ENCODE assay signal across 9 cellular contexts in the genomic region with DNA sequence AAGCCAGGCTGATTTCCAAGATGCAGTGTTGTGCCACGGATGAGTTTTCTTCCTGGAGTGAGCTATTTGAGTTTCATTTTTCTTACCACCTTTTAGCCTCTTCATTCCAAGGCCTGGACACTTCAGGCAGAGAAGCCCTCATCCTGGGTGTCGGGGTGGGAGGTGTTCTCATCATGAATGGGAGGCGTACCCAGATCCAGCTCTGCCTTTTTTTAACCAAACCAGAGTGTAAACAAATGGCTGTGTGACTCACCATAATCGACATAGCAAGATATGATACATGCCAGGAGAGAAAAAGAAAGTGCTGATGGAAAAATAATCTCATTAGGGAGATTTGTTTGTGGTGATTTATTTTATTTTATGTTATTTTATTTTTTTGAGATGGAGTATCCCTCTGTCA.
DNase-seq lines count a peak whose midpoint lies in the region; ATAC-seq and TF ChIP-seq lines count a peak whose summit lies in the region.
"Had no signal": no experiment of that assay in that cellular context is flagged by ENCODE, and none has a peak within 500 bp of the region (broad histone marks: within the 10 kb centered on the region; RNA-seq: fewer than 3 reads in every experiment).

No MANE protein-coding gene starts in this region.

- ATAC-seq in activated T-cell treated with anti-CD3 and anti-CD28 coated beads, Interleukin-2, amount 50 U/mL, for 72 hours (replicated peaks in 1 of 2), result peak; percentile 34 to 45
- ATAC-seq in foreskin keratinocyte (peak; percentile 89), HG03571 (IDR thresholded peaks at IDR 0.05; ENCODE audit: unreplicated experiment) (no peak), GM19463 (IDR thresholded peaks at IDR 0.05; ENCODE audit: unreplicated experiment) (no peak)

- no peaks in the 10 kb centered on the region for H3K36me3 ChIP-seq in skeletal muscle satellite cell (ENCODE audit: insufficient read depth, low read length)
- H3K36me3 ChIP-seq: SJCRH30 had no signal

- H3K27me3 ChIP-seq in foreskin keratinocyte (no peaks in the 10 kb centered on the region), skeletal muscle satellite cell (ENCODE audit: control insufficient read depth, insufficient read depth, low read length) (no peaks in the 10 kb centered on the region)
- H3K27me3 ChIP-seq: SJCRH30 had no signal

- H3K36me3 Mint-ChIP-seq in activated T-cell treated with anti-CD3 and anti-CD28 coated beads, Interleukin-2, amount 50 U/mL, for 72 hours (ENCODE audit: insufficient read depth in 2 of 2), result peaks cover 0 to 4% of the 10 kb centered on the region in 2 donors

- no peaks in the 10 kb centered on the region for H3K27me3 Mint-ChIP-seq in activated T-cell treated with anti-CD3 and anti-CD28 coated beads, Interleukin-2, amount 50 U/mL, for 72 hours (ENCODE audit: low read depth)

- peak overlapping the region; percentile 69 for H3K27ac ChIP-seq in foreskin keratinocyte
- H3K27ac ChIP-seq: SJCRH30 had no signal

- H3K27ac Mint-ChIP-seq in activated T-cell treated with anti-CD3 and anti-CD28 coated beads, Interleukin-2, amount 50 U/mL, for 72 hours, result peak overlapping the region; percentile 99

- peak overlapping the region; percentile 31 for H3K4me3 ChIP-seq in skeletal muscle satellite cell (ENCODE audit: low read length)
- H3K4me3 ChIP-seq: SJCRH30 had no signal

- H3K9ac ChIP-seq in skeletal muscle satellite cell (ENCODE audit: low read depth, low read length), result peak overlapping the region; percentile 69

- peak overlapping the region; percentile 67 for H3K4me2 ChIP-seq in skeletal muscle satellite cell (ENCODE audit: low read length)

- H3K4me1 ChIP-seq in foreskin keratinocyte (peaks cover 41% of the 10 kb centered on the region), skeletal muscle satellite cell (ENCODE audit: control insufficient read depth, insufficient read depth, low read length) (peaks cover 68% of the 10 kb centered on the region)
- H3K4me1 ChIP-seq: SJCRH30 had no signal

- DNase-seq in DMS53 treated with DMSO at 0.1 percent for 48 hours (lab: John Stamatoyannopoulos, UW; ENCODE audit: unreplicated experiment), result peak; percentile 68
- peak; percentile 44 to 60 (median 44) for DNase-seq in NCI-H1417 (lab: John Stamatoyannopoulos, UW)
- DNase-seq in activated T-cell treated with anti-CD3 and anti-CD28 coated beads, Interleukin-2, amount 50 U/mL, for 72 hours, result peak; percentile 47 to 61
- peak; percentile 72 to 81 for DNase-seq in foreskin keratinocyte
- DNase-seq in cerebellar cortex (ENCODE audit: low spot score), result no peak

- peaks cover 86% of the 10 kb centered on the region for H3K4me1 Mint-ChIP-seq in activated T-cell treated with anti-CD3 and anti-CD28 coated beads, Interleukin-2, amount 50 U/mL, for 72 hours (ENCODE audit: low read depth)

- no peaks in the 10 kb centered on the region for H3K9me3 Mint-ChIP-seq in activated T-cell treated with anti-CD3 and anti-CD28 coated beads, Interleukin-2, amount 50 U/mL, for 72 hours

- peak overlapping the region; percentile 96 to 97 for H3K4me3 Mint-ChIP-seq in activated T-cell treated with anti-CD3 and anti-CD28 coated beads, Interleukin-2, amount 50 U/mL, for 72 hours

- no peak for TF ChIP-seq CTCF in foreskin keratinocyte (conservative IDR thresholded peaks at IDR 0.05)

- H3K9me3 ChIP-seq in skeletal muscle satellite cell (replicated peaks; ENCODE audit: low read length), result no peaks in the 10 kb centered on the region
- H3K9me3 ChIP-seq: SJCRH30 had no signal

Comparison
In these comparisons a context has a peak if more than half of its experiments do, and no peak if none do; other contexts are left out.
1. ATAC-seq: peak in activated T-cell treated with anti-CD3 and anti-CD28 coated beads, Interleukin-2, amount 50 U/mL, for 72 hours (2 of 2) and foreskin keratinocyte (single experiment); none in HG03571 (single experiment) and GM19463 (single experiment).